In the genomic region with DNA sequence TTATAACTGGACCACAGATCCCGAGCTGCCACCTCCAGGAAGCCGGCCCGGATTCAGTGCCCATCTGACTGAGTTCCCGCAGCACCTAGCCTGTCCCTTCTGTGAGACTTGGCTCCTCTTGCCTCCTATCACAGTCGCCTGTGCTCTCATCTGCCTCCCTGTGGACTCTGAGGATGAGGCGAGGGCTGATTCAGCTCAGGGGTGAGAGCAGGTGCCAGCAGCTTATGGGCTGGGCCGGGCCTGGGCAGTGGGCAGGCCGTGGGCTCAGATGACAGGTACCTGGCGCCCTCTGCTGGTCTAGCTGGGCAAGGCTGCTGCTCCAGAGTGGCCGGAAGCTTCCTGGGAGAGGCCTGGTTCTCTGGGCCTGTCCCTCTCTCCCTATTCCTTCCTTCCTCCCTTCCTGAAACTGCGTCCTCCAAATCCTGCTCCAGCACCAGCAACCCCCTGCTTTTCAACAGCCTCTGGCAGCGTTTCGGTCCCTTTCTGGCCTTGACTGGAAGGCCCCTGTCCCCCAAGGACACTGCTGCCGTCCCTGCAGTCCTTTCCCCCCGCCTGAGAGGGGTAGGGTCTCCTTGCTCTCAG, we compare ENCODE assay signal across 1 cellular context.
TF ChIP-seq lines count a peak whose summit lies in the region.

No MANE protein-coding gene starts in this region.

TF ChIP-seq in K562, 482 proteins besides CTCF, POLR2A, EP300 and RAD21 (continued from another document and continues in another):
- TF ChIP-seq MYNN (IDR thresholded peaks at IDR 0.05) (peak; percentile 53; the same call in 1 of the 2 replicates), MYNN (CRISPR knock-in tag; IDR thresholded peaks at IDR 0.05) (no peak), ETS1 (conservative IDR thresholded peaks at IDR 0.05; ENCODE audit: control insufficient read depth, low read depth, low read length) (no peak), NONO (IDR thresholded peaks at IDR 0.05; ENCODE audit: low read depth in 2 of 2, low read length in 1 of 2) (no peak), ZNF717 (CRISPR knock-in tag; IDR thresholded peaks at IDR 0.05) (no peak), STAG1 (CRISPR knock-in tag; IDR thresholded peaks at IDR 0.05; ENCODE audit: borderline replicate concordance) (peak; percentile 70; the same call in 1 of the 2 replicates), GATA2 (CRISPR knock-in tag; IDR thresholded peaks at IDR 0.05) (no peak), SRSF7 (optimal IDR thresholded peaks at IDR 0.05; ENCODE audit: low read depth, low read length) (no peak), MYC (IDR thresholded peaks at IDR 0.05; ENCODE audit: low read depth, low read length) (no peak), MYC (CRISPR knock-in tag; IDR thresholded peaks at IDR 0.05; ENCODE audit: borderline replicate concordance, low read depth) (no peak), CHD2 (IDR thresholded peaks at IDR 0.05; ENCODE audit: low read depth, low read length) (no peak), ZBTB7A (IDR thresholded peaks at IDR 0.05; ENCODE audit: borderline replicate concordance, control insufficient read depth, low read depth, low read length) (no peak; the same call in 1 of the 2 replicates), SRSF1 (IDR thresholded peaks at IDR 0.05; ENCODE audit: low read depth, low read length) (no peak), ADNP (tag; IDR thresholded peaks at IDR 0.05) (no peak), RB1 (IDR thresholded peaks at IDR 0.05; ENCODE audit: low read depth) (peak; percentile 72), ZNF23 (CRISPR knock-in tag; IDR thresholded peaks at IDR 0.05) (no peak), XRCC5 (IDR thresholded peaks at IDR 0.05; ENCODE audit: low read depth, low read length) (peak; percentile 88), CBFA2T3 (IDR thresholded peaks at IDR 0.05) (no peak), CUX1 (CRISPR knock-in tag; IDR thresholded peaks at IDR 0.05) (no peak), RAD51 (IDR thresholded peaks at IDR 0.05; ENCODE audit: borderline replicate concordance, low read depth) (peak; percentile 10; the same call in 1 of the 2 replicates), NFATC3 (IDR thresholded peaks at IDR 0.05) (0 out of 2 replicates have a peak, but pooled peaks have one; percentile 28), ZNF76 (CRISPR knock-in tag; IDR thresholded peaks at IDR 0.05; ENCODE audit: borderline replicate concordance) (no peak), PTRF (tag; IDR thresholded peaks at IDR 0.05) (no peak), ZNF41 (CRISPR knock-in tag; conservative IDR thresholded peaks at IDR 0.05) (no peak), EP400 (IDR thresholded peaks at IDR 0.05) (no peak), ZNF696 (CRISPR knock-in tag; conservative IDR thresholded peaks at IDR 0.05) (no peak), HDGF (IDR thresholded peaks at IDR 0.05) (no peak; the same call in 1 of the 2 replicates), ZSCAN32 (CRISPR knock-in tag; IDR thresholded peaks at IDR 0.05) (no peak), BRD9 (IDR thresholded peaks at IDR 0.05; ENCODE audit: low read depth, partially characterized antibody) (no peak), SMARCA4 (IDR thresholded peaks at IDR 0.05) (no peak), ZNF561 (CRISPR knock-in tag; conservative IDR thresholded peaks at IDR 0.05) (no peak), RFX5 (IDR thresholded peaks at IDR 0.05; ENCODE audit: low read depth, low read length) (no peak), FOXK2 (conservative IDR thresholded peaks at IDR 0.05 in 1 of 2, IDR thresholded peaks at IDR 0.05 in 1 of 2; ENCODE audit: low read depth in 2 of 2) (no peak), PHB2 (IDR thresholded peaks at IDR 0.05; ENCODE audit: low read depth) (no peak), HDAC1 (IDR thresholded peaks at IDR 0.05) (no peak; a peak in 1 of 4 replicates), GTF2F1 (IDR thresholded peaks at IDR 0.05; ENCODE audit: low read depth, low read length) (no peak), PCBP2 (IDR thresholded peaks at IDR 0.05; ENCODE audit: low read depth, low read length, poor library complexity, severe bottlenecking) (no peak), CBFB (CRISPR knock-in tag; IDR thresholded peaks at IDR 0.05) (no peak), RBM17 (IDR thresholded peaks at IDR 0.05; ENCODE audit: borderline replicate concordance, low read depth, low read length) (no peak), NCOA4 (IDR thresholded peaks at IDR 0.05; ENCODE audit: partially characterized antibody) (no peak), ZBTB49 (CRISPR knock-in tag; IDR thresholded peaks at IDR 0.05; ENCODE audit: borderline replicate concordance) (no peak), ZNF146 (CRISPR knock-in tag; IDR thresholded peaks at IDR 0.05; ENCODE audit: unreplicated experiment) (no peak), THRAP3 (IDR thresholded peaks at IDR 0.05; ENCODE audit: borderline replicate concordance) (no peak), BCOR (IDR thresholded peaks at IDR 0.05) (peak; percentile 83), U2AF1 (optimal IDR thresholded peaks at IDR 0.05; ENCODE audit: low read depth, low read length) (no peak), CCNT2 (IDR thresholded peaks at IDR 0.05; ENCODE audit: borderline replicate concordance, extremely low read depth, insufficient read length, low read depth, low read length) (no peak), PURB (CRISPR knock-in tag; IDR thresholded peaks at IDR 0.05; ENCODE audit: low read depth) (no peak), HCFC1 (IDR thresholded peaks at IDR 0.05; ENCODE audit: low read depth, low read length) (0 out of 2 replicates have a peak, but pooled peaks have one; percentile 23), HNRNPUL1 (IDR thresholded peaks at IDR 0.05; ENCODE audit: low read length) (no peak), POLR2AphosphoS2 (IDR thresholded peaks at IDR 0.05; ENCODE audit: low read length) (no peak), FOXA1 (IDR thresholded peaks at IDR 0.05; ENCODE audit: borderline replicate concordance) (no peak), PRPF4 (IDR thresholded peaks at IDR 0.05; ENCODE audit: insufficient read depth, low read depth, low read length, poor library complexity, severe bottlenecking) (no peak), CREM (IDR thresholded peaks at IDR 0.05; ENCODE audit: low read depth) (peak; percentile 35; the same call in 1 of the 2 replicates), ZKSCAN1 (IDR thresholded peaks at IDR 0.05; ENCODE audit: low read depth, low read length) (no peak)
- TF ChIP-seq, protein P1, sequence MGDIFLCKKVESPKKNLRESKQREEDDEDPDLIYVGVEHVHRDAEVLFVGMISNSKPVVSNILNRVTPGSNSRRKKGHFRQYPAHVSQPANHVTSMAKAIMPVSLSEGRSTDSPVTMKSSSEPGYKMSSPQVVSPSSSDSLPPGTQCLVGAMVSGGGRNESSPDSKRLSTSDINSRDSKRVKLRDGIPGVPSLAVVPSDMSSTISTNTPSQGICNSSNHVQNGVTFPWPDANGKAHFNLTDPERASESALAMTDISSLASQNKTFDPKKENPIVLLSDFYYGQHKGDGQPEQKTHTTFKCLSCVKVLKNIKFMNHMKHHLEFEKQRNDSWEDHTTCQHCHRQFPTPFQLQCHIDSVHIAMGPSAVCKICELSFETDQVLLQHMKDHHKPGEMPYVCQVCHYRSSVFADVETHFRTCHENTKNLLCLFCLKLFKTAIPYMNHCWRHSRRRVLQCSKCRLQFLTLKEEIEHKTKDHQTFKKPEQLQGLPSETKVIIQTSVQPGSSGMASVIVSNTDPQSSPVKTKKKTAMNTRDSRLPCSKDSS (IDR thresholded peaks at IDR 0.05; ENCODE audit: low read depth, partially characterized antibody), result no peak
- TF ChIP-seq, protein P2, sequence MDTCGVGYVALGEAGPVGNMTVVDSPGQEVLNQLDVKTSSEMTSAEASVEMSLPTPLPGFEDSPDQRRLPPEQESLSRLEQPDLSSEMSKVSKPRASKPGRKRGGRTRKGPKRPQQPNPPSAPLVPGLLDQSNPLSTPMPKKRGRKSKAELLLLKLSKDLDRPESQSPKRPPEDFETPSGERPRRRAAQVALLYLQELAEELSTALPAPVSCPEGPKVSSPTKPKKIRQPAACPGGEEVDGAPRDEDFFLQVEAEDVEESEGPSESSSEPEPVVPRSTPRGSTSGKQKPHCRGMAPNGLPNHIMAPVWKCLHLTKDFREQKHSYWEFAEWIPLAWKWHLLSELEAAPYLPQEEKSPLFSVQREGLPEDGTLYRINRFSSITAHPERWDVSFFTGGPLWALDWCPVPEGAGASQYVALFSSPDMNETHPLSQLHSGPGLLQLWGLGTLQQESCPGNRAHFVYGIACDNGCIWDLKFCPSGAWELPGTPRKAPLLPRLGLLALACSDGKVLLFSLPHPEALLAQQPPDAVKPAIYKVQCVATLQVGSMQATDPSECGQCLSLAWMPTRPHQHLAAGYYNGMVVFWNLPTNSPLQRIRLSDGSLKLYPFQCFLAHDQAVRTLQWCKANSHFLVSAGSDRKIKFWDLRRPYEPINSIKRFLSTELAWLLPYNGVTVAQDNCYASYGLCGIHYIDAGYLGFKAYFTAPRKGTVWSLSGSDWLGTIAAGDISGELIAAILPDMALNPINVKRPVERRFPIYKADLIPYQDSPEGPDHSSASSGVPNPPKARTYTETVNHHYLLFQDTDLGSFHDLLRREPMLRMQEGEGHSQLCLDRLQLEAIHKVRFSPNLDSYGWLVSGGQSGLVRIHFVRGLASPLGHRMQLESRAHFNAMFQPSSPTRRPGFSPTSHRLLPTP (IDR thresholded peaks at IDR 0.05; ENCODE audit: borderline replicate concordance, extremely low read depth, insufficient read length), result no peak
- TF ChIP-seq, protein P3, sequence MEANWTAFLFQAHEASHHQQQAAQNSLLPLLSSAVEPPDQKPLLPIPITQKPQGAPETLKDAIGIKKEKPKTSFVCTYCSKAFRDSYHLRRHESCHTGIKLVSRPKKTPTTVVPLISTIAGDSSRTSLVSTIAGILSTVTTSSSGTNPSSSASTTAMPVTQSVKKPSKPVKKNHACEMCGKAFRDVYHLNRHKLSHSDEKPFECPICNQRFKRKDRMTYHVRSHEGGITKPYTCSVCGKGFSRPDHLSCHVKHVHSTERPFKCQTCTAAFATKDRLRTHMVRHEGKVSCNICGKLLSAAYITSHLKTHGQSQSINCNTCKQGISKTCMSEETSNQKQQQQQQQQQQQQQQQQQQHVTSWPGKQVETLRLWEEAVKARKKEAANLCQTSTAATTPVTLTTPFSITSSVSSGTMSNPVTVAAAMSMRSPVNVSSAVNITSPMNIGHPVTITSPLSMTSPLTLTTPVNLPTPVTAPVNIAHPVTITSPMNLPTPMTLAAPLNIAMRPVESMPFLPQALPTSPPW (CRISPR knock-in tag; IDR thresholded peaks at IDR 0.05), result no peak
- TF ChIP-seq, protein P4, sequence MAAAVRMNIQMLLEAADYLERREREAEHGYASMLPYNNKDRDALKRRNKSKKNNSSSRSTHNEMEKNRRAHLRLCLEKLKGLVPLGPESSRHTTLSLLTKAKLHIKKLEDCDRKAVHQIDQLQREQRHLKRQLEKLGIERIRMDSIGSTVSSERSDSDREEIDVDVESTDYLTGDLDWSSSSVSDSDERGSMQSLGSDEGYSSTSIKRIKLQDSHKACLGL (CRISPR knock-in tag; IDR thresholded peaks at IDR 0.05; ENCODE audit: borderline replicate concordance, poor library complexity, severe bottlenecking), result no peak
